27 cellular contexts compared by ENCODE assay signal in genomic region chr2:200733713-200734198, GRCh38.
"Had no signal": no experiment of that assay in that cellular context is flagged by ENCODE, and none has a peak within 500 bp of the region (broad histone marks: within the 10 kb centered on the region; RNA-seq: fewer than 3 reads in every experiment).

No MANE protein-coding gene starts in this region.

- ATAC-seq: mucosa of descending colon had no signal

- H3K27ac ChIP-seq: brain microvascular endothelial cell, epithelial cell of prostate, esophagus squamous epithelium, left ventricle myocardium inferior, ovary, prostate gland, sigmoid colon, upper lobe of left lung, vagina had no signal

- H3K27ac Mint-ChIP-seq: activated T-cell treated with anti-CD3 and anti-CD28 coated beads, Interleukin-2, amount 50 U/mL, for 24 hours; nephron; T-helper 2 cell treated with Interferon-gamma antibody and Interleukin-4, amounts not matched to agents 5 μg/mL and 100 μg/mL, for 36 hours had no signal

- H3K9me3 Mint-ChIP-seq: activated T-cell treated with anti-CD3 and anti-CD28 coated beads, Interleukin-2, amount 50 U/mL, for 24 hours; nephron; T-helper 2 cell treated with Interferon-gamma antibody and Interleukin-4, amounts not matched to agents 5 μg/mL and 100 μg/mL, for 36 hours had no signal

- DNase-seq: activated CD4-positive, alpha-beta T cell treated with anti-CD3 and anti-CD28 coated beads for 4 hours; activated CD4-positive, alpha-beta T cell treated with anti-CD3 and anti-CD28 coated beads, Interleukin-2, amount 50 U/mL, for 48 hours; activated CD4-positive, CD25-positive, alpha-beta regulatory T cell; activated gamma-delta T cell treated with Interleukin-2 at 50 U/mL for 16 hours; activated naive CD4-positive, alpha-beta T cell treated with anti-CD3 and anti-CD28 coated beads, Interleukin-2, amount 50 U/mL, for 16 hours; activated T-cell treated with anti-CD3 and anti-CD28 coated beads, Interleukin-2, amount 50 U/mL, for 24 hours; amniotic stem cell; brain microvascular endothelial cell; dermis blood vessel endothelial cell; effector CD8-positive, alpha-beta T cell; esophagus squamous epithelium; foreskin melanocyte; kidney glomerular epithelial cell; left ventricle myocardium inferior; mucosa of descending colon; ovary; sigmoid colon; stimulated activated CD4-positive, alpha-beta T cell treated with anti-CD3 and anti-CD28 coated beads, Interleukin-1b, Interleukin-23, amount 100 ng/mL, for 48 hours; stimulated activated CD4-positive, alpha-beta T cell treated with anti-CD3 and anti-CD28 coated beads, Interleukin-4, amount 100 ng/mL, for 4 hours; stimulated activated naive CD4-positive, alpha-beta T cell treated with Interleukin-2 at 50 U/mL for 16 hours; T-helper 1 cell; upper lobe of left lung had no signal

- H3K4me3 Mint-ChIP-seq: activated T-cell treated with anti-CD3 and anti-CD28 coated beads, Interleukin-2, amount 50 U/mL, for 24 hours; nephron; T-helper 2 cell treated with Interferon-gamma antibody and Interleukin-4, amounts not matched to agents 5 μg/mL and 100 μg/mL, for 36 hours had no signal

- H3K27me3 Mint-ChIP-seq: activated T-cell treated with anti-CD3 and anti-CD28 coated beads, Interleukin-2, amount 50 U/mL, for 24 hours had no signal

- H3K27me3 ChIP-seq: brain microvascular endothelial cell, ovary, upper lobe of left lung, vagina had no signal
